9 cellular contexts compared by ENCODE assay signal in the genomic region with DNA sequence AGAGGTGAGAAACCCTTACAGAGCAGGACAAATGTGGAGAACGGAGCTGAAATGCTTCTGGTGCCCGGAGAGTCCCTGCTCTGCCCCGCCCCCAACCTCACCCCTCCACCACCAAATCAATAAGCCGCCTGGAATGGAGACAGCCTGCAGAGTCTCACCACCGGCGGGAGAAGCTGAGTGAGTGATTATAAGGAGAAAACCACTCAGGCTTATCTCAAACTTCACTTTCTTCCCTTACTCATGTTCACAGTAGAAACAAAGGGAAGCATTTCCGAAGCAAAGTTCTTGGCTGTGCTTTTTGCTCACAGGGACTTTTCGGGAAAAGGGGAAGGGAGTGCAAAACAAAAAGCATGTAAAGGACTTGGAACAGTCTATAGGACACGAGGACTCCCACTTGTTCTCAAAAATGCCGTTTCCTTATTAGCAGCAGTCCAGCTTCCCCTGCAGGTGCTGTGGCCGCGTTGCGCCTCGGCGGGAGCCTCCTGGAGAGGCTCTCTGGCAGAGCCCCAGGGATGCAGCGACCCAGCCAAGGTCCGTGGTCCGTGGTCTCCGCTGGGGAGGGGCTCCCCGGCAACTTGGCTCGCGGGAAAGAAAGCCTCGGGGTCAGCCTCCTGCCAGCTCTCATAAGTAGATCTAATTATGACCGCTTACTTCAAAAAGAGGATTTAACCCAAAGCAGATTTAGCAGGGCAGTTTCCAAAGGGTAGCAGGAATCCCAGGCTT.
DNase-seq lines count a peak whose midpoint lies in the region; ATAC-seq and TF ChIP-seq lines count a peak whose summit lies in the region.
"Had no signal": no experiment of that assay in that cellular context is flagged by ENCODE, and none has a peak within 500 bp of the region (broad histone marks: within the 10 kb centered on the region; RNA-seq: fewer than 3 reads in every experiment).

No MANE protein-coding gene starts in this region.

- peaks cover 3% of the 10 kb centered on the region; the same call in 1 of the 2 replicates for H3K27me3 ChIP-seq in HUES48 (ENCODE audit: control insufficient read depth, insufficient read depth, low read length)
- peaks cover 0 to 9% of the 10 kb centered on the region in 2 donors for H3K27me3 ChIP-seq in duodenal mucosa (ENCODE audit: control insufficient read depth in 1 of 2, insufficient read depth in 2 of 2, low read length in 2 of 2)

- peak; percentile 7 for TF ChIP-seq CTCF in AG09319 (IDR thresholded peaks at IDR 0.05; ENCODE audit: low read depth, low read length)

- H3K4me1 ChIP-seq in HUES48 (ENCODE audit: control insufficient read depth, insufficient read depth, low read length) (peaks cover 43% of the 10 kb centered on the region), duodenal mucosa (ENCODE audit: control insufficient read depth in 1 of 2, insufficient read depth in 2 of 2, low read length in 2 of 2) (no peaks in the 10 kb centered on the region)

- H3K9me3 ChIP-seq in HUES48 (ENCODE audit: control insufficient read depth, insufficient read depth, low read length) (no peaks in the 10 kb centered on the region), duodenal mucosa (ENCODE audit: control insufficient read depth in 1 of 2, low read length in 2 of 2) (no peaks in the 10 kb centered on the region)

- ATAC-seq in GM19395 (IDR thresholded peaks at IDR 0.05; ENCODE audit: unreplicated experiment) (no peak), GM18907 (IDR thresholded peaks at IDR 0.05; ENCODE audit: unreplicated experiment) (no peak), HG02884 (IDR thresholded peaks at IDR 0.05; ENCODE audit: unreplicated experiment) (no peak)
- ATAC-seq: T-helper 17 cell had no signal

- H3K4me3 ChIP-seq in HUES48 (ENCODE audit: low read depth, low read length) (peak overlapping the region; percentile 90), duodenal mucosa (ENCODE audit: low read depth in 1 of 2, low read length in 2 of 2) (peak overlapping the region; percentile 37 to 44)

- DNase-seq in AG09319 (ENCODE audit: extremely low read depth, low read depth) (no peak), mucosa of gallbladder (ENCODE audit: low spot score) (peak; percentile 31), NCI-H2196 (lab: John Stamatoyannopoulos, UW; ENCODE audit: unreplicated experiment) (no peak)
- DNase-seq: T-helper 17 cell had no signal

- peak overlapping the region; percentile 86 for H3K9ac ChIP-seq in HUES48 (ENCODE audit: low read depth, low read length)
- H3K9ac ChIP-seq in duodenal mucosa (ENCODE audit: low read depth in 1 of 2, low read length in 2 of 2), result no peak overlapping the region

- H3K36me3 ChIP-seq in HUES48 (ENCODE audit: control insufficient read depth, insufficient read depth, low read length), result no peaks in the 10 kb centered on the region
- H3K36me3 ChIP-seq in duodenal mucosa (ENCODE audit: control insufficient read depth in 1 of 2, insufficient read depth in 2 of 2, low read length in 2 of 2), result no peaks in the 10 kb centered on the region

- H3K27ac ChIP-seq in HUES48 (ENCODE audit: low read depth, low read length), result peak overlapping the region; percentile 93
- no peak overlapping the region for H3K27ac ChIP-seq in duodenal mucosa (ENCODE audit: low read depth, low read length)
